ENCODE assay signal across 15 cellular contexts in genomic region chr20:53524589-53525311, GRCh38.
"Had no signal": no experiment of that assay in that cellular context is flagged by ENCODE, and none has a peak within 500 bp of the region (broad histone marks: within the 10 kb centered on the region; RNA-seq: fewer than 3 reads in every experiment).

No MANE protein-coding gene starts in this region.

- H3K9me3 Mint-ChIP-seq: activated T-helper 2 cell treated with anti-CD3 and anti-CD28 coated beads, Interferon-gamma antibody, Interleukin-2, Interleukin-4, amounts not matched to agents 10 μg/mL and 5 μg/mL and 100 μg/mL, durations not matched to agents 14 hours and 24 hours and 36 hours; stimulated activated effector memory CD8-positive, alpha-beta T cell treated with anti-CD3 and anti-CD28 coated beads, Interleukin-12 subunit alpha, Interleukin-12 subunit beta, amount 100 ng/mL, for 72 hours had no signal

- ATAC-seq: gastrocnemius medialis; heart right ventricle; stimulated activated effector memory CD8-positive, alpha-beta T cell treated with anti-CD3 and anti-CD28 coated beads, Interleukin-12 subunit alpha, Interleukin-12 subunit beta, amount 100 ng/mL, for 72 hours had no signal

- H3K36me3 ChIP-seq: cardiac muscle cell, gastrocnemius medialis, heart right ventricle, thoracic aorta had no signal

- DNase-seq: activated CD4-positive, alpha-beta T cell treated with anti-CD3 and anti-CD28 coated beads, Interleukin-2, amount 50 U/mL, for 1 hour; activated naive CD4-positive, alpha-beta T cell treated with anti-CD3 and anti-CD28 coated beads, Interleukin-2, amount 50 U/mL, for 16 hours; activated T-cell treated with anti-CD3 and anti-CD28 coated beads, Interleukin-2, amount 50 U/mL, for 1 hour; erythroblast; gastrocnemius medialis; heart right ventricle; midbrain; stimulated activated CD4-positive, alpha-beta T cell treated with anti-CD3 and anti-CD28 coated beads, Interleukin-12 subunit alpha, Interleukin-12 subunit beta, amount 100 ng/mL, for 4 hours; stimulated activated CD4-positive, alpha-beta T cell treated with anti-CD3 and anti-CD28 coated beads, Interleukin-2, amount 100 ng/mL, for 24 hours had no signal

- H3K36me3 Mint-ChIP-seq: stimulated activated effector memory CD8-positive, alpha-beta T cell treated with anti-CD3 and anti-CD28 coated beads, Interleukin-12 subunit alpha, Interleukin-12 subunit beta, amount 100 ng/mL, for 72 hours had no signal

- H3K4me1 Mint-ChIP-seq: stimulated activated effector memory CD8-positive, alpha-beta T cell treated with anti-CD3 and anti-CD28 coated beads, Interleukin-12 subunit alpha, Interleukin-12 subunit beta, amount 100 ng/mL, for 72 hours had no signal

- H3K4me1 ChIP-seq: gastrocnemius medialis, heart right ventricle had no signal

- H3K4me3 Mint-ChIP-seq: stimulated activated effector memory CD8-positive, alpha-beta T cell treated with anti-CD3 and anti-CD28 coated beads, Interleukin-12 subunit alpha, Interleukin-12 subunit beta, amount 100 ng/mL, for 72 hours had no signal

- FAIRE-seq: colon had no signal

- H3K27me3 ChIP-seq: cardiac muscle cell, gastrocnemius medialis, heart right ventricle had no signal

- H3K4me3 ChIP-seq: cardiac muscle cell, gastrocnemius medialis, heart right ventricle, lung, thoracic aorta had no signal

- H3K27ac Mint-ChIP-seq: activated T-helper 2 cell treated with anti-CD3 and anti-CD28 coated beads, Interferon-gamma antibody, Interleukin-2, Interleukin-4, amounts not matched to agents 10 μg/mL and 5 μg/mL and 100 μg/mL, durations not matched to agents 14 hours and 24 hours and 36 hours; stimulated activated effector memory CD8-positive, alpha-beta T cell treated with anti-CD3 and anti-CD28 coated beads, Interleukin-12 subunit alpha, Interleukin-12 subunit beta, amount 100 ng/mL, for 72 hours had no signal

- H3K9me3 ChIP-seq: gastrocnemius medialis, heart right ventricle, thoracic aorta had no signal

- H3K27ac ChIP-seq: cardiac muscle cell, gastrocnemius medialis, heart right ventricle, thoracic aorta had no signal
